Comparison of ENCODE assay signal across 38 cellular contexts in genomic region chr17:67187927-67188326, GRCh38.
"Had no signal": no experiment of that assay in that cellular context is flagged by ENCODE, and none has a peak within 500 bp of the region (broad histone marks: within the 10 kb centered on the region; RNA-seq: fewer than 3 reads in every experiment).

No MANE protein-coding gene starts in this region.

- H3K4me3 Mint-ChIP-seq: activated B cell treated with CpG ODN at 0.5 μM for 24 hours; activated CD4-positive, alpha-beta memory T cell treated with anti-CD3 and anti-CD28 coated beads for 36 hours; activated CD4-positive, alpha-beta T cell treated with anti-CD3 and anti-CD28 coated beads, Interleukin-2, amount 10 ng/mL, durations not matched to agents 24 days and 14 days; activated naive CD4-positive, alpha-beta T cell treated with anti-CD3 and anti-CD28 coated beads, Interleukin-2, amount 10 ng/mL, durations not matched to agents 7 days and 5 days; activated naive CD4-positive, alpha-beta T cell treated with anti-CD3 and anti-CD28 coated beads, Interleukin-2, amount 50 U/mL, for 24 hours; activated naive CD8-positive, alpha-beta T cell; activated naive CD8-positive, alpha-beta T cell treated with anti-CD3 and anti-CD28 coated beads, Interleukin-2, amount 10 ng/mL, durations not matched to agents 7 days and 5 days; activated naive CD8-positive, alpha-beta T cell treated with anti-CD3 and anti-CD28 coated beads, Interleukin-2, amount 50 U/mL, for 24 hours; activated T-cell treated with anti-CD3 and anti-CD28 coated beads, Interleukin-2, amount 50 U/mL, for 4 hours; activated T-cell treated with anti-CD3 and anti-CD28 coated beads, Interleukin-2, amount 50 U/mL, for 72 hours; activated T-helper 1 cell treated with anti-CD3 and anti-CD28 coated beads, Interleukin-12 subunit alpha, Interleukin-12 subunit beta, Interleukin-2, Interleukin-4 antibody, amounts not matched to agents 30 ng/mL and 10 ng/mL and 1 ng/mL, durations not matched to agents 14 hours and 24 hours and 36 hours; brain; central memory CD8-positive, alpha-beta T cell; T-helper 1 cell treated with Interleukin-12 subunit alpha and Interleukin-12 subunit beta and Interleukin-4 antibody, amounts not matched to agents 30 μg/mL and 1 μg/mL, for 36 hours; T-helper 2 cell treated with Interferon-gamma antibody and Interleukin-4, amounts not matched to agents 5 μg/mL and 100 μg/mL, for 36 hours had no signal

- H3K27me3 ChIP-seq: ascending aorta, cardiac muscle cell had no signal

- DNase-seq: activated B cell treated with CpG ODN at 0.5 μM for 24 hours; activated CD4-positive, alpha-beta memory T cell treated with anti-CD3 and anti-CD28 coated beads for 36 hours; activated CD4-positive, alpha-beta T cell treated with anti-CD3 and anti-CD28 coated beads for 4 hours; activated CD4-positive, alpha-beta T cell treated with anti-CD3 and anti-CD28 coated beads, Interleukin-2, amount 10 ng/mL, durations not matched to agents 24 days and 14 days; activated CD4-positive, alpha-beta T cell treated with anti-CD3 and anti-CD28 coated beads, Interleukin-2, amount 50 U/mL, for 1 hour; activated CD4-positive, alpha-beta T cell treated with anti-CD3 and anti-CD28 coated beads, Interleukin-2, amount 50 U/mL, for 4 hours; activated CD4-positive, CD25-positive, alpha-beta regulatory T cell treated with anti-CD3 and anti-CD28 coated beads, Interleukin-2, amount 50 U/mL, for 72 hours; activated CD8-positive, alpha-beta memory T cell treated with anti-CD3 and anti-CD28 coated beads, Interleukin-2, amount 50 U/mL, for 4 hours; activated effector memory CD4-positive, alpha-beta T cell treated with Interleukin-2 at 50 U/mL for 16 hours; activated gamma-delta T cell; activated naive CD4-positive, alpha-beta T cell treated with anti-CD3 and anti-CD28 coated beads, Interleukin-2, amount 10 ng/mL, durations not matched to agents 7 days and 5 days; activated naive CD4-positive, alpha-beta T cell treated with Interleukin-2 at 50 U/mL for 16 hours; activated naive CD8-positive, alpha-beta T cell treated with anti-CD3 and anti-CD28 coated beads, Interleukin-2, amount 10 ng/mL, durations not matched to agents 7 days and 5 days; activated naive CD8-positive, alpha-beta T cell treated with anti-CD3 and anti-CD28 coated beads, Interleukin-2, amount 50 U/mL, for 24 hours; activated T-cell treated with anti-CD3 and anti-CD28 coated beads for 4 hours; activated T-cell treated with anti-CD3 and anti-CD28 coated beads, Interleukin-2, amount 50 U/mL, for 1 hour; activated T-cell treated with anti-CD3 and anti-CD28 coated beads, Interleukin-2, amount 50 U/mL, for 4 hours; activated T-cell treated with anti-CD3 and anti-CD28 coated beads, Interleukin-2, amount 50 U/mL, for 72 hours; amygdala; anterior cingulate cortex; caudate nucleus; cerebellar nuclear complex; T-helper 1 cell; T-helper 2 cell; T-helper 9 cell had no signal

- H3K4me1 ChIP-seq: ascending aorta had no signal

- H3K9me3 ChIP-seq: ascending aorta had no signal

- H3K27ac ChIP-seq: ascending aorta, cardiac muscle cell, VCaP had no signal

- H3K4me3 ChIP-seq: ascending aorta, cardiac muscle cell had no signal

- ATAC-seq: activated T-cell treated with anti-CD3 and anti-CD28 coated beads, Interleukin-2, amount 50 U/mL, for 72 hours had no signal

- H3K9me3 Mint-ChIP-seq: activated B cell treated with CpG ODN at 0.5 μM for 24 hours; activated CD4-positive, alpha-beta memory T cell treated with anti-CD3 and anti-CD28 coated beads for 36 hours; activated CD4-positive, alpha-beta T cell treated with anti-CD3 and anti-CD28 coated beads, Interleukin-2, amount 10 ng/mL, durations not matched to agents 24 days and 14 days; activated naive CD4-positive, alpha-beta T cell treated with anti-CD3 and anti-CD28 coated beads, Interleukin-2, amount 10 ng/mL, durations not matched to agents 7 days and 5 days; activated naive CD4-positive, alpha-beta T cell treated with anti-CD3 and anti-CD28 coated beads, Interleukin-2, amount 50 U/mL, for 24 hours; activated naive CD8-positive, alpha-beta T cell treated with anti-CD3 and anti-CD28 coated beads, Interleukin-2, amount 10 ng/mL, durations not matched to agents 7 days and 5 days; activated naive CD8-positive, alpha-beta T cell treated with anti-CD3 and anti-CD28 coated beads, Interleukin-2, amount 50 U/mL, for 24 hours; activated T-cell treated with anti-CD3 and anti-CD28 coated beads, Interleukin-2, amount 50 U/mL, for 4 hours; activated T-cell treated with anti-CD3 and anti-CD28 coated beads, Interleukin-2, amount 50 U/mL, for 72 hours; activated T-helper 1 cell treated with anti-CD3 and anti-CD28 coated beads, Interleukin-12 subunit alpha, Interleukin-12 subunit beta, Interleukin-2, Interleukin-4 antibody, amounts not matched to agents 30 ng/mL and 10 ng/mL and 1 ng/mL, durations not matched to agents 14 hours and 24 hours and 36 hours; activated T-helper 2 cell treated with anti-CD3 and anti-CD28 coated beads, Interferon-gamma antibody, Interleukin-2, Interleukin-4, amounts not matched to agents 10 μg/mL and 5 μg/mL and 100 μg/mL, durations not matched to agents 14 hours and 24 hours and 36 hours; brain; central memory CD8-positive, alpha-beta T cell; T-helper 1 cell treated with Interleukin-12 subunit alpha and Interleukin-12 subunit beta and Interleukin-4 antibody, amounts not matched to agents 30 μg/mL and 1 μg/mL, for 36 hours; T-helper 2 cell treated with Interferon-gamma antibody and Interleukin-4, amounts not matched to agents 5 μg/mL and 100 μg/mL, for 36 hours had no signal

- FAIRE-seq: bronchial epithelial cell, TTC549 had no signal

- H3K27ac Mint-ChIP-seq: activated B cell treated with CpG ODN at 0.5 μM for 24 hours; activated CD4-positive, alpha-beta memory T cell treated with anti-CD3 and anti-CD28 coated beads for 36 hours; activated naive CD4-positive, alpha-beta T cell treated with anti-CD3 and anti-CD28 coated beads, Interleukin-2, amount 10 ng/mL, durations not matched to agents 7 days and 5 days; activated naive CD4-positive, alpha-beta T cell treated with anti-CD3 and anti-CD28 coated beads, Interleukin-2, amount 50 U/mL, for 24 hours; activated naive CD8-positive, alpha-beta T cell; activated naive CD8-positive, alpha-beta T cell treated with anti-CD3 and anti-CD28 coated beads, Interleukin-2, amount 10 ng/mL, durations not matched to agents 7 days and 5 days; activated T-cell treated with anti-CD3 and anti-CD28 coated beads, Interleukin-2, amount 50 U/mL, for 72 hours; activated T-helper 2 cell treated with anti-CD3 and anti-CD28 coated beads, Interferon-gamma antibody, Interleukin-2, Interleukin-4, amounts not matched to agents 10 μg/mL and 5 μg/mL and 100 μg/mL, durations not matched to agents 14 hours and 24 hours and 36 hours; brain; T-helper 1 cell treated with Interleukin-12 subunit alpha and Interleukin-12 subunit beta and Interleukin-4 antibody, amounts not matched to agents 30 μg/mL and 1 μg/mL, for 36 hours; T-helper 2 cell treated with Interferon-gamma antibody and Interleukin-4, amounts not matched to agents 5 μg/mL and 100 μg/mL, for 36 hours had no signal

- H3K4me1 Mint-ChIP-seq: activated B cell treated with CpG ODN at 0.5 μM for 24 hours, brain had no signal

- H3K27me3 Mint-ChIP-seq: activated B cell treated with CpG ODN at 0.5 μM for 24 hours; activated CD4-positive, alpha-beta memory T cell treated with anti-CD3 and anti-CD28 coated beads for 36 hours; activated CD4-positive, alpha-beta T cell treated with anti-CD3 and anti-CD28 coated beads, Interleukin-2, amount 10 ng/mL, durations not matched to agents 24 days and 14 days; activated naive CD4-positive, alpha-beta T cell treated with anti-CD3 and anti-CD28 coated beads, Interleukin-2, amount 10 ng/mL, durations not matched to agents 7 days and 5 days; activated naive CD4-positive, alpha-beta T cell treated with anti-CD3 and anti-CD28 coated beads, Interleukin-2, amount 50 U/mL, for 24 hours; activated naive CD8-positive, alpha-beta T cell; activated naive CD8-positive, alpha-beta T cell treated with anti-CD3 and anti-CD28 coated beads, Interleukin-2, amount 10 ng/mL, durations not matched to agents 7 days and 5 days; activated naive CD8-positive, alpha-beta T cell treated with anti-CD3 and anti-CD28 coated beads, Interleukin-2, amount 50 U/mL, for 24 hours; central memory CD8-positive, alpha-beta T cell had no signal
